ENCODE assay signal across 1 cellular context in genomic region chr12:54173906-54174471, GRCh38.
TF ChIP-seq lines count a peak whose summit lies in the region.

No MANE protein-coding gene starts in this region.

TF ChIP-seq in H1, 55 proteins besides CTCF, POLR2A, EP300 and RAD21 (continued from another document):
- TF ChIP-seq CHD7 (IDR thresholded peaks at IDR 0.05; ENCODE audit: insufficient replicate concordance, low read length) (no peak), ZNF274 (IDR thresholded peaks at IDR 0.05; ENCODE audit: borderline replicate concordance, extremely low read depth, low read length) (no peak), FOSL1 (IDR thresholded peaks at IDR 0.05; ENCODE audit: insufficient read depth, low read depth, low read length) (no peak), JUN (IDR thresholded peaks at IDR 0.05; ENCODE audit: low read depth, low read length) (no peak), RNF2 (IDR thresholded peaks at IDR 0.05; ENCODE audit: borderline replicate concordance, low read depth, low read length, missing control alignments, poor library complexity, severe bottlenecking) (no peak)
